1 cellular context compared by ENCODE assay signal in genomic region chr5:69042915-69043795, GRCh38.
A peak's percentile ranks its signal among the peaks of the same experiment; 100 is the strongest.
TF ChIP-seq lines count a peak whose summit lies in the region.

No MANE protein-coding gene starts in this region.

TF ChIP-seq in HepG2, 621 proteins besides CTCF, POLR2A, EP300 and RAD21 (continued from another document and continues in another):
- no peak for TF ChIP-seq KIAA2018 (CRISPR knock-in tag; IDR thresholded peaks at IDR 0.05; ENCODE audit: borderline replicate concordance)
- no peak for TF ChIP-seq RXRA (CRISPR knock-in tag; IDR thresholded peaks at IDR 0.05)
- TF ChIP-seq PRDM4 (CRISPR knock-in tag; IDR thresholded peaks at IDR 0.05; ENCODE audit: borderline replicate concordance) = no peak
- 0 out of 2 replicates have a peak, but pooled peaks have one; percentile 20 for TF ChIP-seq ATF2 (CRISPR knock-in tag; IDR thresholded peaks at IDR 0.05)
- no peak for TF ChIP-seq DNMT3B (CRISPR knock-in tag; conservative IDR thresholded peaks at IDR 0.05)
- TF ChIP-seq ZNF343 (CRISPR knock-in tag; IDR thresholded peaks at IDR 0.05) = no peak
- TF ChIP-seq FOSL1 (CRISPR knock-in tag; IDR thresholded peaks at IDR 0.05; ENCODE audit: borderline replicate concordance) = no peak
- TF ChIP-seq PRDM15 (CRISPR knock-in tag; IDR thresholded peaks at IDR 0.05) = no peak
- no peak for TF ChIP-seq RFX3 (CRISPR knock-in tag; IDR thresholded peaks at IDR 0.05)
- no peak for TF ChIP-seq ZSCAN22 (CRISPR knock-in tag; IDR thresholded peaks at IDR 0.05)
- TF ChIP-seq CCAR2 (optimal IDR thresholded peaks at IDR 0.05; ENCODE audit: low read depth, low read length) = no peak
- no peak for TF ChIP-seq ZNF572 (CRISPR knock-in tag; IDR thresholded peaks at IDR 0.05)
- no peak for TF ChIP-seq ARNTL (CRISPR knock-in tag; IDR thresholded peaks at IDR 0.05)
- no peak for TF ChIP-seq RAD51 (IDR thresholded peaks at IDR 0.05; ENCODE audit: borderline replicate concordance)
- TF ChIP-seq TIGD3 (CRISPR knock-in tag; IDR thresholded peaks at IDR 0.05; ENCODE audit: borderline replicate concordance) = no peak
- TF ChIP-seq ZKSCAN5 (CRISPR knock-in tag; IDR thresholded peaks at IDR 0.05) = no peak
- peak; percentile 45; the same call in 1 of the 2 replicates for TF ChIP-seq PPARG (CRISPR knock-in tag; conservative IDR thresholded peaks at IDR 0.05)
- no peak for TF ChIP-seq CBFB (CRISPR knock-in tag; IDR thresholded peaks at IDR 0.05)
- no peak for TF ChIP-seq ZNF879 (CRISPR knock-in tag; IDR thresholded peaks at IDR 0.05)
- no peak for TF ChIP-seq ZNF740 (CRISPR knock-in tag; IDR thresholded peaks at IDR 0.05)
- TF ChIP-seq ASH2L (IDR thresholded peaks at IDR 0.05; ENCODE audit: insufficient read length, low read depth, low read length) = peak; percentile 39
- TF ChIP-seq ZNF33A (CRISPR knock-in tag; IDR thresholded peaks at IDR 0.05; ENCODE audit: borderline replicate concordance) = no peak
- no peak for TF ChIP-seq GTF2F1 (IDR thresholded peaks at IDR 0.05; ENCODE audit: low read length)
- TF ChIP-seq MIER2 (CRISPR knock-in tag; IDR thresholded peaks at IDR 0.05) = no peak
- no peak for TF ChIP-seq MEIS1 (CRISPR knock-in tag; IDR thresholded peaks at IDR 0.05; ENCODE audit: borderline replicate concordance)
- no peak for TF ChIP-seq CENPT (CRISPR knock-in tag; IDR thresholded peaks at IDR 0.05; ENCODE audit: low read depth)
- no peak for TF ChIP-seq ZNF460 (CRISPR knock-in tag; IDR thresholded peaks at IDR 0.05; ENCODE audit: borderline replicate concordance)
- no peak for TF ChIP-seq ZNF790 (CRISPR knock-in tag; IDR thresholded peaks at IDR 0.05; ENCODE audit: borderline replicate concordance)
- TF ChIP-seq ZNF639 (CRISPR knock-in tag; conservative IDR thresholded peaks at IDR 0.05) = no peak
- TF ChIP-seq ZFAT (CRISPR knock-in tag; conservative IDR thresholded peaks at IDR 0.05) = no peak
- 0 out of 2 replicates have a peak, but pooled peaks have one; percentile 9 for TF ChIP-seq HOMEZ (CRISPR knock-in tag; IDR thresholded peaks at IDR 0.05; ENCODE audit: low read depth)
- no peak for TF ChIP-seq TFAP4 (IDR thresholded peaks at IDR 0.05; ENCODE audit: borderline replicate concordance, low read depth)
- TF ChIP-seq IRF2 (CRISPR knock-in tag; IDR thresholded peaks at IDR 0.05) = no peak
- TF ChIP-seq MAFK (conservative IDR thresholded peaks at IDR 0.05 in 1 of 2, IDR thresholded peaks at IDR 0.05 in 1 of 2; ENCODE audit: low read length in 2 of 2) = peak; percentile 35 to 42; a peak in 2 of 4 replicates
- TF ChIP-seq FOXA1 (IDR thresholded peaks at IDR 0.05) = no peak
- no peak for TF ChIP-seq FOXA1 (CRISPR knock-in tag; IDR thresholded peaks at IDR 0.05)
